Comparison of ENCODE assay signal across 8 cellular contexts in genomic region chr17:56679148-56679766, GRCh38.
A peak's percentile ranks its signal among the peaks of the same experiment; 100 is the strongest.
DNase-seq lines count a peak whose midpoint lies in the region; ATAC-seq and TF ChIP-seq lines count a peak whose summit lies in the region.

No MANE protein-coding gene starts in this region.

- TF ChIP-seq CTCF in Loucy (conservative IDR thresholded peaks at IDR 0.05; ENCODE audit: low read length), result peak; percentile 83

- H3K4me1 ChIP-seq in Loucy (ENCODE audit: insufficient read depth, low read length, poor library complexity, severe bottlenecking) (peaks cover 84% of the 10 kb centered on the region), iPS-15b (ENCODE audit: control insufficient read depth, insufficient read depth, low read length) (peaks cover 3% of the 10 kb centered on the region)

- H4K20me1 ChIP-seq in Loucy (ENCODE audit: insufficient read depth, low read length, poor library complexity, severe bottlenecking), result no peaks in the 10 kb centered on the region

- no peaks in the 10 kb centered on the region for H3K9me2 ChIP-seq in Loucy (replicated peaks; ENCODE audit: low read depth, low read length)

- no peak overlapping the region for H3K9ac ChIP-seq in Loucy (ENCODE audit: low read depth, low read length, poor library complexity, severe bottlenecking)
- no peak overlapping the region for H3K9ac ChIP-seq in iPS-15b (ENCODE audit: low read depth, low read length)

- peaks cover 11% of the 10 kb centered on the region for H3K4me1 Mint-ChIP-seq in stimulated activated memory B cell treated with anti-CD40 and anti-IgM and Interleukin-4, amounts not matched to agents 10 μg/mL and 1 μg/mL and 100 μg/mL, for 72 hours

- H3K27ac Mint-ChIP-seq in stimulated activated memory B cell treated with anti-CD40 and anti-IgM and Interleukin-4, amounts not matched to agents 10 μg/mL and 1 μg/mL and 100 μg/mL, for 72 hours, result no peak overlapping the region

- ATAC-seq in stimulated activated memory B cell treated with anti-CD40 and anti-IgM and Interleukin-4, amounts not matched to agents 10 μg/mL and 1 μg/mL and 100 μg/mL, for 72 hours, result no peak
- no peak for ATAC-seq in GM21360 (IDR thresholded peaks at IDR 0.05; ENCODE audit: unreplicated experiment)

- H3K36me3 ChIP-seq in Loucy (ENCODE audit: insufficient read depth, low read length) (no peaks in the 10 kb centered on the region), iPS-15b (ENCODE audit: control insufficient read depth, insufficient read depth, low read length) (no peaks in the 10 kb centered on the region)

- no peaks in the 10 kb centered on the region for H3K36me3 Mint-ChIP-seq in stimulated activated memory B cell treated with anti-CD40 and anti-IgM and Interleukin-4, amounts not matched to agents 10 μg/mL and 1 μg/mL and 100 μg/mL, for 72 hours

- H3K4me3 ChIP-seq in Loucy (ENCODE audit: low read length, poor library complexity, severe bottlenecking) (no peak overlapping the region), iPS-15b (ENCODE audit: low read depth, low read length) (peak overlapping the region; percentile 71)

- peak; percentile 30 to 47 for DNase-seq in NOMO-1 (lab: John Stamatoyannopoulos, UW; ENCODE audit: unreplicated experiment in 2 of 2)
- no peak for DNase-seq in NOMO-1 treated with dmso at 0.1 percent for 144 hours (lab: John Stamatoyannopoulos, UW; ENCODE audit: unreplicated experiment)
- peak; percentile 72 for DNase-seq in astrocyte of the hippocampus (ENCODE audit: low read depth, low spot score)
- DNase-seq in ecto neural progenitor cell (ENCODE audit: low spot score), result no peak

- no peaks in the 10 kb centered on the region for H3K79me2 ChIP-seq in Loucy (ENCODE audit: insufficient read depth, low read length)

- peaks cover 9% of the 10 kb centered on the region for H3K27me3 Mint-ChIP-seq in stimulated activated memory B cell treated with anti-CD40 and anti-IgM and Interleukin-4, amounts not matched to agents 10 μg/mL and 1 μg/mL and 100 μg/mL, for 72 hours

- H2AFZ ChIP-seq in Loucy (ENCODE audit: low read length), result peak overlapping the region; percentile 44; the same call in 1 of the 2 replicates

- H3K27me3 ChIP-seq in Loucy (ENCODE audit: insufficient read depth, low read length, poor library complexity, severe bottlenecking) (no peaks in the 10 kb centered on the region), iPS-15b (ENCODE audit: control insufficient read depth, insufficient read depth, low read length) (peaks cover 78% of the 10 kb centered on the region)

- no peaks in the 10 kb centered on the region for H3K9me3 ChIP-seq in Loucy (ENCODE audit: insufficient read depth, low read depth, low read length)
- H3K9me3 ChIP-seq in iPS-15b (ENCODE audit: control insufficient read depth, insufficient read depth, low read length), result no peaks in the 10 kb centered on the region

- H3F3A ChIP-seq in Loucy (ENCODE audit: low read depth), result peaks cover 8% of the 10 kb centered on the region; the same call in 1 of the 2 replicates

- H3K9me3 Mint-ChIP-seq in stimulated activated memory B cell treated with anti-CD40 and anti-IgM and Interleukin-4, amounts not matched to agents 10 μg/mL and 1 μg/mL and 100 μg/mL, for 72 hours, result no peaks in the 10 kb centered on the region

- H3K4me2 ChIP-seq in Loucy (ENCODE audit: low read depth, low read length, poor library complexity, severe bottlenecking), result peak overlapping the region; percentile 64

- peak overlapping the region; percentile 64 for H3K4me3 Mint-ChIP-seq in stimulated activated memory B cell treated with anti-CD40 and anti-IgM and Interleukin-4, amounts not matched to agents 10 μg/mL and 1 μg/mL and 100 μg/mL, for 72 hours

Comparison
In these comparisons a context has a peak if more than half of its experiments do, and no peak if none do; other contexts are left out.
1. DNase-seq: peak in NOMO-1 (2 of 2) and astrocyte of the hippocampus (single experiment); none in NOMO-1 treated with dmso at 0.1 percent for 144 hours (single experiment) and ecto neural progenitor cell (single experiment).